34 cellular contexts compared by ENCODE assay signal in genomic region chr12:102334765-102335164, GRCh38.
"Had no signal": no experiment of that assay in that cellular context is flagged by ENCODE, and none has a peak within 500 bp of the region (broad histone marks: within the 10 kb centered on the region; RNA-seq: fewer than 3 reads in every experiment).

No MANE protein-coding gene starts in this region.

- H3K36me3 ChIP-seq: MG63 had no signal

- H3K27me3 ChIP-seq: MG63 had no signal

- H3K4me3 ChIP-seq: MG63 had no signal

- H3K27ac ChIP-seq: KMS-11 had no signal

- H3K4me2 ChIP-seq: KMS-11 had no signal

- DNase-seq: Karpas-422, Kasumi-1, MG63, MM.1S, MV-4-11, NCI-H1048, NCI-H1092, NCI-H1092 treated with DMSO at 0.1 percent for 48 hours, NCI-H1105, NCI-H1105 treated with DMSO at 0.1 percent for 48 hours, NCI-H1417, NCI-H1436, NCI-H1436 treated with DMSO at 0.1 percent for 48 hours, NCI-H146, NCI-H1694, NCI-H1694 treated with DMSO at 0.1 percent for 48 hours, NCI-H187, NCI-H187 treated with DMSO at 0.1 percent for 48 hours, NCI-H1930, NCI-H2029, NCI-H2029 treated with DMSO at 0.1 percent for 48 hours, NCI-H2081, NCI-H2081 treated with DMSO at 0.1 percent for 48 hours, NCI-H2107, NCI-H2171, NCI-H2171 treated with DMSO at 0.1 percent for 48 hours, NCI-H2227 treated with DMSO at 0.1 percent for 48 hours, NCI-H226, NCI-H345, NCI-H446, NCI-H446 treated with DMSO at 0.1 percent for 48 hours, NCI-H510A, NCI-H510A treated with DMSO at 0.1 percent for 48 hours had no signal

- H3K9ac ChIP-seq: KMS-11 had no signal
